In genomic region chr3:98770261-98771039, GRCh38 we compare ENCODE assay signal across 11 cellular contexts. TPM values are rescaled to one million over a fixed set of nuclear protein-coding genes. Genes with fewer than 3 reads are reported as not detected.
DNase-seq lines count a peak whose midpoint lies in the region; ATAC-seq and TF ChIP-seq lines count a peak whose summit lies in the region.
"Had no signal": no experiment of that assay in that cellular context is flagged by ENCODE, and none has a peak within 500 bp of the region (broad histone marks: within the 10 kb centered on the region; RNA-seq: fewer than 3 reads in every experiment).

No MANE protein-coding gene starts in this region.

- no peak overlapping the region for H3K4ac ChIP-seq in mesenchymal stem cell (ENCODE audit: low read depth in 1 of 2, low read length in 2 of 2)

- no peaks in the 10 kb centered on the region for H3K36me3 ChIP-seq in tibial nerve
- no peaks in the 10 kb centered on the region for H3K36me3 ChIP-seq in mesenchymal stem cell (ENCODE audit: control insufficient read depth in 1 of 2, insufficient read depth in 2 of 2, low read depth in 1 of 2, low read length in 2 of 2)

- H3K9me3 ChIP-seq in tibial nerve (no peaks in the 10 kb centered on the region), mesenchymal stem cell (ENCODE audit: control insufficient read depth, low read length) (no peaks in the 10 kb centered on the region)

- no peak overlapping the region for H4K8ac ChIP-seq in mesenchymal stem cell (ENCODE audit: low read length)

- CTCF ChIA-PET in activated CD8-positive, alpha-beta memory T cell treated with anti-CD3 and anti-CD28 coated beads, Interleukin-2, amount 10 ng/mL, durations not matched to agents 7 days and 5 days (lab: Charles Lee) = no interaction called here

- TF ChIP-seq CTCF in tibial nerve (IDR thresholded peaks at IDR 0.05) = no peak

- intact Hi-C loops in Right ventricle myocardium inferior (cut with DNase I) = loop anchor here (2.0 kb wide), 1 partner anchor 38 kb away; no protein-coding TSS in a partner anchor

- no peak overlapping the region for H2BK12ac ChIP-seq in mesenchymal stem cell (ENCODE audit: low read length in 2 of 2)

- no peaks in the 10 kb centered on the region for H3K36me3 Mint-ChIP-seq in activated CD8-positive, alpha-beta memory T cell treated with anti-CD3 and anti-CD28 coated beads, Interleukin-2, amount 10 ng/mL, durations not matched to agents 7 days and 5 days
- H3K36me3 Mint-ChIP-seq: activated naive CD8-positive, alpha-beta T cell had no signal

- H3K27ac ChIP-seq in tibial nerve = peak overlapping the region in 3 of 4 donors; percentile 60 to 82 (median 78)
- no peak overlapping the region for H3K27ac ChIP-seq in mesenchymal stem cell (ENCODE audit: low read length, poor library complexity, severe bottlenecking)
- H3K27ac ChIP-seq: hepatocyte had no signal

- no peak overlapping the region for H3K9ac ChIP-seq in mesenchymal stem cell (ENCODE audit: low read length)

- no peak overlapping the region for H2BK120ac ChIP-seq in mesenchymal stem cell (ENCODE audit: low read depth, low read length)

- no peak overlapping the region for H2BK15ac ChIP-seq in mesenchymal stem cell (ENCODE audit: low read depth, poor library complexity, severe bottlenecking)

- no peak for TF ChIP-seq POLR2A in tibial nerve (IDR thresholded peaks at IDR 0.05)

- H3K9me3 Mint-ChIP-seq in activated CD8-positive, alpha-beta memory T cell treated with anti-CD3 and anti-CD28 coated beads, Interleukin-2, amount 10 ng/mL, durations not matched to agents 7 days and 5 days (ENCODE audit: low read depth) = no peaks in the 10 kb centered on the region

- ATAC-seq in activated CD8-positive, alpha-beta memory T cell treated with anti-CD3 and anti-CD28 coated beads, Interleukin-2, amount 10 ng/mL, durations not matched to agents 7 days and 5 days = peak; percentile 39
- ATAC-seq in HG03354 (IDR thresholded peaks at IDR 0.05; ENCODE audit: poor library complexity, severe bottlenecking, unreplicated experiment) (peak; percentile 54), Right ventricle myocardium inferior (peak; percentile 44), GM21529 (IDR thresholded peaks at IDR 0.05; ENCODE audit: unreplicated experiment) (no peak)

- 54 to 56% methylated on average over 8 of the region's 8 CpGs for WGBS in tibial nerve, 2 donors
- 93% methylated on average over 7 of the region's 8 CpGs for WGBS in mesenchymal stem cell

- H3K27ac Mint-ChIP-seq in activated CD8-positive, alpha-beta memory T cell treated with anti-CD3 and anti-CD28 coated beads, Interleukin-2, amount 10 ng/mL, durations not matched to agents 7 days and 5 days = no peak overlapping the region
- H3K27ac Mint-ChIP-seq: activated naive CD8-positive, alpha-beta T cell; B cell had no signal

- H3K4me3 ChIP-seq in tibial nerve (peak overlapping the region in 1 of 4 donors; percentile 21), mesenchymal stem cell (ENCODE audit: insufficient read depth in 1 of 2, low read depth in 1 of 2, low read length in 2 of 2) (no peak overlapping the region)
- H3K4me3 ChIP-seq: hepatocyte had no signal

- H3K27me3 ChIP-seq in tibial nerve (no peaks in the 10 kb centered on the region), mesenchymal stem cell (ENCODE audit: control insufficient read depth in 1 of 2, insufficient read depth in 1 of 2, low read length in 2 of 2) (no peaks in the 10 kb centered on the region)
- H3K27me3 ChIP-seq: hepatocyte had no signal

- DNase-seq in activated CD8-positive, alpha-beta memory T cell treated with anti-CD3 and anti-CD28 coated beads, Interleukin-2, amount 10 ng/mL, durations not matched to agents 7 days and 5 days = peak; percentile 44
- no peak for DNase-seq in activated CD8-positive, alpha-beta memory T cell treated with anti-CD3 and anti-CD28 coated beads, Interleukin-2, amount 50 U/mL, for 48 hours
- DNase-seq in Right ventricle myocardium inferior (ENCODE audit: missing footprints) (no peak), tibial nerve (ENCODE audit: low spot score in 2 of 2) (peak in 1 of 2 donors; percentile 31), NCI-H2227 (lab: John Stamatoyannopoulos, UW; ENCODE audit: unreplicated experiment) (no peak), mesenchymal stem cell (no peak)

- H3K4me1 ChIP-seq in tibial nerve = peaks cover 0 to 40% (median 11%) of the 10 kb centered on the region in 4 donors
- H3K4me1 ChIP-seq in mesenchymal stem cell (ENCODE audit: control insufficient read depth, insufficient read depth, low read depth, low read length) = no peaks in the 10 kb centered on the region

- peaks cover 8% of the 10 kb centered on the region for H3K4me1 Mint-ChIP-seq in activated CD8-positive, alpha-beta memory T cell treated with anti-CD3 and anti-CD28 coated beads, Interleukin-2, amount 10 ng/mL, durations not matched to agents 7 days and 5 days
- H3K4me1 Mint-ChIP-seq: B cell had no signal

- H3K79me1 ChIP-seq in mesenchymal stem cell (replicated peaks; ENCODE audit: low read length, poor library complexity, severe bottlenecking) = no peaks in the 10 kb centered on the region

- no peak overlapping the region for H3K18ac ChIP-seq in mesenchymal stem cell (ENCODE audit: low read depth in 1 of 2, low read length in 2 of 2)

- peaks cover 36% of the 10 kb centered on the region for H3K27me3 Mint-ChIP-seq in activated CD8-positive, alpha-beta memory T cell treated with anti-CD3 and anti-CD28 coated beads, Interleukin-2, amount 10 ng/mL, durations not matched to agents 7 days and 5 days

- no peak overlapping the region for H4K91ac ChIP-seq in mesenchymal stem cell (ENCODE audit: low read length)

- no peak overlapping the region for H3K14ac ChIP-seq in mesenchymal stem cell (ENCODE audit: low read length in 2 of 2)

- H2AK5ac ChIP-seq in mesenchymal stem cell (ENCODE audit: low read length, severe bottlenecking) = no peak overlapping the region

- no peak overlapping the region for H3K4me2 ChIP-seq in mesenchymal stem cell (ENCODE audit: low read length, poor library complexity, severe bottlenecking)
- H3K4me2 ChIP-seq: hepatocyte had no signal

- peak; percentile 30 to 36 for TF ChIP-seq EP300 in tibial nerve (IDR thresholded peaks at IDR 0.05)

- no peak overlapping the region for H2AFZ ChIP-seq in mesenchymal stem cell (ENCODE audit: low read depth, low read length)
- H2AFZ ChIP-seq: hepatocyte had no signal

- H3K4me3 Mint-ChIP-seq in activated CD8-positive, alpha-beta memory T cell treated with anti-CD3 and anti-CD28 coated beads, Interleukin-2, amount 10 ng/mL, durations not matched to agents 7 days and 5 days = no peak overlapping the region
- H3K4me3 Mint-ChIP-seq: activated naive CD8-positive, alpha-beta T cell; B cell had no signal

- H2BK5ac ChIP-seq in mesenchymal stem cell (ENCODE audit: low read depth, low read length, poor library complexity, severe bottlenecking) = no peak overlapping the region

- no peak overlapping the region for H3K23ac ChIP-seq in mesenchymal stem cell (ENCODE audit: low read length in 2 of 2)

RNA-seq across cellular contexts. Expression of gene ST3GAL6, which starts 7.3 kb away (rescaled TPM):
- under 1 TPM in 1 of 2 experiments, not detected in 1; 0.12 TPM for total RNA-seq in activated CD8-positive, alpha-beta memory T cell treated with anti-CD3 and anti-CD28 coated beads, Interleukin-2, amount 10 ng/mL, durations not matched to agents 7 days and 5 days
- total RNA-seq in Right ventricle myocardium inferior = 27.1 TPM
- total RNA-seq in tibial nerve = 10 to 100 TPM in 2 of 4 donors, 1 to 10 TPM in 2; 9.2 to 54.6 (median 10.1) TPM
- 6.9 TPM for polyA plus RNA-seq in mesenchymal stem cell (2013, experiment 1 of 2)
- 6.5 TPM for polyA plus RNA-seq in mesenchymal stem cell (2013, experiment 2 of 2)
- total RNA-seq: B cell had no signal

Comparison
In these comparisons a context has a peak if more than half of its experiments do, and no peak if none do; other contexts are left out.
1. RNA of gene ST3GAL6, which starts 7.3 kb away (total RNA-seq): 27.1 TPM in Right ventricle myocardium inferior (single experiment) and 9.2 to 54.6 TPM in tibial nerve; 0.12 TPM in activated CD8-positive, alpha-beta memory T cell treated with anti-CD3 and anti-CD28 coated beads, Interleukin-2, amount 10 ng/mL, durations not matched to agents 7 days and 5 days; every median in the first group is over 4 times any median in the second.